ENCODE assay signal across 9 cellular contexts in genomic region chr7:6250364-6250833, GRCh38. TPM values are rescaled to one million over a fixed set of nuclear protein-coding genes. Genes with fewer than 3 reads are reported as not detected.
DNase-seq lines count a peak whose midpoint lies in the region; ATAC-seq and TF ChIP-seq lines count a peak whose summit lies in the region.
"Had no signal": no experiment of that assay in that cellular context is flagged by ENCODE, and none has a peak within 500 bp of the region (broad histone marks: within the 10 kb centered on the region; RNA-seq: fewer than 3 reads in every experiment).

No MANE protein-coding gene starts in this region.

- no peak for TF ChIP-seq POLR2A in IMR-90 (IDR thresholded peaks at IDR 0.05; ENCODE audit: low read depth, low read length)

- no peak overlapping the region for H2AK9ac ChIP-seq in IMR-90 (replicated peaks; ENCODE audit: low read depth, low read length, poor library complexity)

- no peaks in the 10 kb centered on the region for H3K36me3 ChIP-seq in IMR-90 (ENCODE audit: control insufficient read depth, insufficient read depth, low read length)
- no peaks in the 10 kb centered on the region for H3K36me3 ChIP-seq in osteoblast (ENCODE audit: insufficient read depth, low read length)

- peaks cover 21% of the 10 kb centered on the region for H3K4me1 ChIP-seq in IMR-90 (ENCODE audit: control insufficient read depth, insufficient read depth, low read length)
- peaks cover 83% of the 10 kb centered on the region for H3K4me1 ChIP-seq in osteoblast (ENCODE audit: insufficient read depth, low read length)

- TF ChIP-seq RAD21 in IMR-90 (IDR thresholded peaks at IDR 0.05; ENCODE audit: low read length) = no peak

- in situ Hi-C loops in IMR-90 (cut with MboI; ENCODE audit: low sequenced_read_pairs) (no loop called here), G401 (cut with HindIII; ENCODE audit: low sequenced_read_pairs) (no loop called here)

- no peaks in the 10 kb centered on the region for H3K27me3 ChIP-seq in IMR-90 (ENCODE audit: control insufficient read depth, insufficient read depth, low read length)
- no peaks in the 10 kb centered on the region for H3K27me3 ChIP-seq in osteoblast (ENCODE audit: insufficient read depth, low read length)

- peaks cover 26 to 81% of the 10 kb centered on the region in 2 experiments for H3K79me1 ChIP-seq in IMR-90 (ENCODE audit: low read depth in 1 of 2, low read length in 2 of 2)

- peaks cover 19% of the 10 kb centered on the region for H3K9me1 ChIP-seq in IMR-90 (ENCODE audit: insufficient read depth, low read length)

- H3K56ac ChIP-seq in IMR-90 (ENCODE audit: extremely low read depth, insufficient read depth, low read length) = no peak overlapping the region

- no peak overlapping the region for H4K5ac ChIP-seq in IMR-90 (ENCODE audit: low read depth, low read length)

- peak; percentile 78 for ATAC-seq in GM21529 (IDR thresholded peaks at IDR 0.05; ENCODE audit: unreplicated experiment)
- no peak for ATAC-seq in IMR-90 (ENCODE audit: low read depth)

- no TSS peak for BruUV-seq in IMR-90 (replicated peaks; lab: Mats Ljungman, UMichigan)

- peak; percentile 45 to 60 for DNase-seq in activated CD4-positive, alpha-beta T cell treated with anti-CD3 and anti-CD28 coated beads, Interleukin-2, amount 50 U/mL, for 48 hours
- DNase-seq in activated CD4-positive, alpha-beta T cell treated with anti-CD3 and anti-CD28 coated beads for 4 hours = no peak
- DNase-seq in IMR-90 = no peak
- no peak for DNase-seq in osteoblast (ENCODE audit: insufficient read length, low spot score, missing footprints)
- no peak for DNase-seq in G401 (ENCODE audit: low spot score)
- DNase-seq in NOMO-1 (lab: John Stamatoyannopoulos, UW; ENCODE audit: unreplicated experiment in 2 of 2) = no peak
- no peak for DNase-seq in activated CD4-positive, CD25-positive, alpha-beta regulatory T cell treated with anti-CD3 and anti-CD28 coated beads, Interleukin-2, amount 50 U/mL, for 72 hours
- DNase-seq: kidney glomerular epithelial cell had no signal

- peak overlapping the region; percentile 13; the same call in 1 of the 2 replicates for H2AK5ac ChIP-seq in IMR-90 (ENCODE audit: low read depth, low read length)

- H3K27ac ChIP-seq in IMR-90 (ENCODE audit: insufficient read depth, low read length) = no peak overlapping the region
- H3K27ac ChIP-seq in osteoblast (ENCODE audit: low read depth, low read length) = peak overlapping the region; percentile 98

- peaks cover 79% of the 10 kb centered on the region for H3K79me2 ChIP-seq in osteoblast (ENCODE audit: insufficient read depth, low read length)

- H3K9me3 ChIP-seq in IMR-90 (ENCODE audit: control insufficient read depth, insufficient read depth, low read length) (no peaks in the 10 kb centered on the region), osteoblast (ENCODE audit: low read depth, low read length) (no peaks in the 10 kb centered on the region)

- H2BK20ac ChIP-seq in IMR-90 (ENCODE audit: low read depth, low read length) = 0 out of 2 replicates have a peak overlapping the region, but pooled peaks have one; percentile 13

- no peak overlapping the region for H3K9ac ChIP-seq in IMR-90 (ENCODE audit: low read depth, low read length)

- no peak overlapping the region for H3K18ac ChIP-seq in IMR-90 (ENCODE audit: low read depth, low read length)

- no peak overlapping the region; the same call in 1 of the 2 replicates for H3K4ac ChIP-seq in IMR-90 (ENCODE audit: low read depth, low read length)

- intact Hi-C loops in IMR-90 (cut with micrococcal nuclease) = no loop called here

- no peak overlapping the region for H2AFZ ChIP-seq in IMR-90 (replicated peaks; ENCODE audit: low read length, poor library complexity)
- H2AFZ ChIP-seq in osteoblast (ENCODE audit: low read length) = no peak overlapping the region

- no peak overlapping the region for H3K4me3 ChIP-seq in IMR-90 (ENCODE audit: insufficient read depth, low read depth, low read length)
- no peak overlapping the region for H3K4me3 ChIP-seq in osteoblast (ENCODE audit: insufficient read depth, low read length)

- H2BK5ac ChIP-seq in IMR-90 (ENCODE audit: low read depth, low read length, poor library complexity, severe bottlenecking) = no peak overlapping the region

- POLR2A ChIA-PET in IMR-90 (lab: Charles Lee; ENCODE audit: unreplicated experiment) = no interaction called here

- no CpG with 5 or more reads among the region's 4 CpGs for WGBS in IMR-90 (ENCODE audit: extremely low coverage in 2 of 2, insufficient read length in 1 of 2), 2 experiments

- CTCF ChIA-PET in IMR-90 (lab: Yijun Ruan, JAX) = no interaction called here

- dilution Hi-C loops in IMR-90 (cut with HindIII; ENCODE audit: low sequenced_read_pairs, unreplicated experiment) = no loop called here

- H4K8ac ChIP-seq in IMR-90 (ENCODE audit: low read depth in 2 of 2, low read length in 2 of 2) = no peak overlapping the region

- no peak overlapping the region for H2BK120ac ChIP-seq in IMR-90 (ENCODE audit: low read depth, low read length)

- H2BK15ac ChIP-seq in IMR-90 (ENCODE audit: low read depth, low read length) = no peak overlapping the region; the same call in 2 of the 3 replicates

- 0 out of 2 replicates have a peak overlapping the region, but pooled peaks have one; percentile 1 for H3K23ac ChIP-seq in IMR-90 (ENCODE audit: low read depth, low read length)

- no peak overlapping the region for H3K14ac ChIP-seq in IMR-90 (replicated peaks; ENCODE audit: low read depth, low read length)

- H3K4me2 ChIP-seq in IMR-90 (ENCODE audit: low read depth, low read length) (no peak overlapping the region), osteoblast (ENCODE audit: insufficient read depth, low read length) (no peak overlapping the region)

- H4K20me1 ChIP-seq in IMR-90 (ENCODE audit: insufficient read depth, low read length) = peaks cover 12% of the 10 kb centered on the region; the same call in 1 of the 2 replicates
- no peaks in the 10 kb centered on the region for H4K20me1 ChIP-seq in osteoblast (ENCODE audit: insufficient read depth, low read length)

- 0 out of 2 replicates have a peak overlapping the region, but pooled peaks have one; percentile 13 for H4K91ac ChIP-seq in IMR-90 (ENCODE audit: insufficient read depth, low read depth, low read length)

- no peak for TF ChIP-seq CTCF in IMR-90 (conservative IDR thresholded peaks at IDR 0.05; ENCODE audit: low read depth, low read length)
- TF ChIP-seq CTCF in osteoblast (IDR thresholded peaks at IDR 0.05; ENCODE audit: extremely low read depth, low read depth, low read length) = no peak

TF ChIP-seq in IMR-90, 13 proteins besides CTCF, POLR2A, EP300 and RAD21:
- no peak for TF ChIP-seq ELK1 (IDR thresholded peaks at IDR 0.05; ENCODE audit: borderline replicate concordance, low read depth, low read length)
- TF ChIP-seq CHD1 (IDR thresholded peaks at IDR 0.05; ENCODE audit: low read depth, low read length) = no peak
- no peak for TF ChIP-seq BHLHE40 (IDR thresholded peaks at IDR 0.05; ENCODE audit: low read depth, low read length)
- no peak for TF ChIP-seq NFE2L2 (IDR thresholded peaks at IDR 0.05; ENCODE audit: low read depth, low read length)
- TF ChIP-seq USF2 (IDR thresholded peaks at IDR 0.05; ENCODE audit: low read depth, low read length) = no peak
- TF ChIP-seq RFX5 (IDR thresholded peaks at IDR 0.05; ENCODE audit: low read depth, low read length) = no peak
- TF ChIP-seq MAFK (IDR thresholded peaks at IDR 0.05; ENCODE audit: low read depth, low read length) = no peak
- no peak for TF ChIP-seq MAZ (IDR thresholded peaks at IDR 0.05; ENCODE audit: borderline replicate concordance, low read depth, low read length)
- TF ChIP-seq RCOR1 (IDR thresholded peaks at IDR 0.05; ENCODE audit: insufficient replicate concordance, low read length) = no peak
- TF ChIP-seq SMC3 (IDR thresholded peaks at IDR 0.05; ENCODE audit: low read depth, low read length) = no peak
- TF ChIP-seq FOS (IDR thresholded peaks at IDR 0.05; ENCODE audit: low read depth, low read length) = no peak
- TF ChIP-seq CEBPB (IDR thresholded peaks at IDR 0.05; ENCODE audit: low read depth, low read length) = no peak
- TF ChIP-seq MXI1 (IDR thresholded peaks at IDR 0.05; ENCODE audit: borderline replicate concordance, low read depth, low read length) = no peak

RNA-seq across cellular contexts. Expression of gene CYTH3, which starts 22.0 kb away (rescaled TPM):
- 14.2 TPM in 2 replicates for total RNA-seq in IMR-90 (2012; rRNA removed)
- 34.5 and 34.8 TPM in 2 replicates for polyA plus RNA-seq in IMR-90 (2012; rRNA removed)
- 13.5 and 24.2 TPM in 2 replicates for polyA plus RNA-seq in IMR-90 (2012; cell fraction: cytosol; rRNA removed)
- polyA plus RNA-seq in IMR-90 (2012; cell fraction: nucleus; rRNA removed; ENCODE audit: low replicate concordance) = 74.6 and 95.8 TPM in 2 replicates
- total RNA-seq in osteoblast = 89.4 and 94.3 TPM in 2 replicates
- total RNA-seq in G401 (2014; rRNA removed; shearing (Covaris generic)) = 12.6 and 15.1 TPM in 2 replicates

Comparison
In these comparisons a context has a peak if more than half of its experiments do, and no peak if none do; other contexts are left out.
1. DNase-seq: peak in activated CD4-positive, alpha-beta T cell treated with anti-CD3 and anti-CD28 coated beads, Interleukin-2, amount 50 U/mL, for 48 hours (2 of 2); none in activated CD4-positive, alpha-beta T cell treated with anti-CD3 and anti-CD28 coated beads for 4 hours (0 of 2), IMR-90 (single experiment), osteoblast (single experiment), G401 (single experiment), NOMO-1 (0 of 2) and activated CD4-positive, CD25-positive, alpha-beta regulatory T cell treated with anti-CD3 and anti-CD28 coated beads, Interleukin-2, amount 50 U/mL, for 72 hours (single experiment).